Comparison of ENCODE assay signal across 17 cellular contexts in the genomic region with DNA sequence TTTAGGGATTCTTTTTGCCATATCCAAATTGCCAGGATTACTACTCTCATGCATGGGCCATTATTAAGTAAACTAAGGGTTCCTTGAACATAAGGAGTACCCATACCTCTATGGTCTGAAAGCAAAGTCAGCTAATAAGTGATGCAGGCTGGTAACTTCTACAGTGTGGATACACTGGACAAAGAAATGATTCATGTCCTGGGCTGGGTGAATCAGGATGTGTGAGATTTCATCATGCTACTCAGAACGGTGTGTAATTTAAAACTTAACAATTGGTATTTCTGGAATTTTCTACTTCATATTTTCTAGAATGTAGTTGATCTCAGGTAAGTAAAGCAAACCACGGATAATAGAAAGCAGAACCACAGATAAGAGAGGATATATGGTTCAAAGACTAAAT.
DNase-seq lines count a peak whose midpoint lies in the region; FAIRE-seq and TF ChIP-seq lines count a peak whose summit lies in the region.
"Had no signal": no experiment of that assay in that cellular context is flagged by ENCODE, and none has a peak within 500 bp of the region (broad histone marks: within the 10 kb centered on the region; RNA-seq: fewer than 3 reads in every experiment).

No MANE protein-coding gene starts in this region.

- H3K4me3 Mint-ChIP-seq in astrocyte (ENCODE audit: unreplicated experiment) (no peak overlapping the region), nephron progenitor cell (no peak overlapping the region)
- H3K4me3 Mint-ChIP-seq: activated T-cell treated with anti-CD3 and anti-CD28 coated beads, Interleukin-2, amount 50 U/mL, for 24 hours; endodermal cell had no signal

- peaks cover 20% of the 10 kb centered on the region for H3K4me1 ChIP-seq in astrocyte (ENCODE audit: insufficient read depth, low read length)
- H3K4me1 ChIP-seq in kidney (ENCODE audit: control insufficient read depth in 1 of 2, insufficient read depth in 1 of 2, low read depth in 1 of 2, low read length in 2 of 2) = no peaks in the 10 kb centered on the region
- H3K4me1 ChIP-seq in left ventricle myocardium inferior = no peaks in the 10 kb centered on the region

- H3K9ac ChIP-seq in astrocyte (ENCODE audit: low read length) (no peak overlapping the region), kidney (ENCODE audit: low read length in 2 of 2) (no peak overlapping the region)

- FAIRE-seq in H54 (lab: Jason Lieb, UNC) = peak; percentile 96
- FAIRE-seq in astrocyte (lab: Jason Lieb, UNC) = no peak
- no peak for FAIRE-seq in kidney (lab: Jason Lieb, UNC)

- H3K27ac ChIP-seq in astrocyte (ENCODE audit: low read depth, low read length) = no peak overlapping the region
- H3K27ac ChIP-seq in kidney (ENCODE audit: low read depth in 2 of 2, low read length in 2 of 2) = no peak overlapping the region
- no peak overlapping the region for H3K27ac ChIP-seq in left ventricle myocardium inferior (replicated peaks)

- peak overlapping the region; percentile 90 for H3K27ac Mint-ChIP-seq in astrocyte (ENCODE audit: unreplicated experiment)
- H3K27ac Mint-ChIP-seq in nephron progenitor cell = no peak overlapping the region
- H3K27ac Mint-ChIP-seq: activated T-cell treated with anti-CD3 and anti-CD28 coated beads, Interleukin-2, amount 50 U/mL, for 24 hours; endodermal cell had no signal

- peaks cover 31% of the 10 kb centered on the region for H3K4me1 Mint-ChIP-seq in astrocyte (ENCODE audit: low read depth, unreplicated experiment)
- no peaks in the 10 kb centered on the region for H3K4me1 Mint-ChIP-seq in nephron progenitor cell

- no peak overlapping the region for H2AFZ ChIP-seq in astrocyte (ENCODE audit: low read depth, low read length)

- no peaks in the 10 kb centered on the region for H3K79me2 ChIP-seq in astrocyte (ENCODE audit: insufficient read depth, low read length)

- no peak overlapping the region for H3K4me3 ChIP-seq in astrocyte (ENCODE audit: insufficient read depth, low read depth, low read length)
- no peak overlapping the region for H3K4me3 ChIP-seq in fibroblast of villous mesenchyme (ENCODE audit: low read depth, low read length)
- H3K4me3 ChIP-seq in kidney (ENCODE audit: low read length in 2 of 2) = no peak overlapping the region
- no peak overlapping the region for H3K4me3 ChIP-seq in left ventricle myocardium inferior

- peak; percentile 7 for DNase-seq in 8988T
- DNase-seq in H54 (ENCODE audit: insufficient read length, low spot score) = no peak
- DNase-seq in astrocyte (ENCODE audit: low read depth) = peak; percentile 74
- peak; percentile 30 for DNase-seq in fibroblast of villous mesenchyme (ENCODE audit: low read depth)
- DNase-seq in retina = no peak
- DNase-seq in kidney = no peak
- DNase-seq in nephron progenitor cell = no peak
- DNase-seq in left ventricle myocardium inferior = no peak
- DNase-seq: activated CD4-positive, alpha-beta T cell treated with anti-CD3 and anti-CD28 coated beads for 48 hours; activated T-cell treated with anti-CD3 and anti-CD28 coated beads, Interleukin-2, amount 50 U/mL, for 24 hours; aorta; endodermal cell; mesendoderm; NCI-H345; nucleus accumbens; OCI-M1; substantia nigra had no signal

- no peaks in the 10 kb centered on the region for H3K36me3 ChIP-seq in astrocyte (ENCODE audit: insufficient read depth, low read length)
- H3K36me3 ChIP-seq in kidney (ENCODE audit: control insufficient read depth in 1 of 2, insufficient read depth in 2 of 2, low read length in 2 of 2) = no peaks in the 10 kb centered on the region
- no peaks in the 10 kb centered on the region for H3K36me3 ChIP-seq in left ventricle myocardium inferior

- no peaks in the 10 kb centered on the region for H3K27me3 Mint-ChIP-seq in astrocyte (ENCODE audit: low read depth, unreplicated experiment)
- no peaks in the 10 kb centered on the region for H3K27me3 Mint-ChIP-seq in nephron progenitor cell (ENCODE audit: low read depth, poor library complexity)
- H3K27me3 Mint-ChIP-seq: activated T-cell treated with anti-CD3 and anti-CD28 coated beads, Interleukin-2, amount 50 U/mL, for 24 hours had no signal

- H3K9me3 ChIP-seq in astrocyte (ENCODE audit: insufficient read depth, low read depth, low read length) = no peaks in the 10 kb centered on the region
- H3K9me3 ChIP-seq in kidney (ENCODE audit: control insufficient read depth in 1 of 2, low read length in 2 of 2) = no peaks in the 10 kb centered on the region
- H3K9me3 ChIP-seq in left ventricle myocardium inferior (replicated peaks) = no peaks in the 10 kb centered on the region

- no peaks in the 10 kb centered on the region for H3K36me3 Mint-ChIP-seq in astrocyte (ENCODE audit: low read depth, unreplicated experiment)
- no peaks in the 10 kb centered on the region for H3K36me3 Mint-ChIP-seq in nephron progenitor cell (ENCODE audit: low read depth)

- intact Hi-C loops in kidney (cut with DNase I) = no loop called here
- intact Hi-C loops in left ventricle myocardium inferior (cut with micrococcal nuclease) = no loop called here

- H3K27me3 ChIP-seq in astrocyte (ENCODE audit: insufficient read depth, low read length) (no peaks in the 10 kb centered on the region), left ventricle myocardium inferior (ENCODE audit: low read depth) (no peaks in the 10 kb centered on the region)

- peaks cover 6% of the 10 kb centered on the region for H3K9me3 Mint-ChIP-seq in astrocyte (ENCODE audit: unreplicated experiment)
- peaks cover 8% of the 10 kb centered on the region for H3K9me3 Mint-ChIP-seq in nephron progenitor cell
- H3K9me3 Mint-ChIP-seq: activated T-cell treated with anti-CD3 and anti-CD28 coated beads, Interleukin-2, amount 50 U/mL, for 24 hours had no signal

- H4K20me1 ChIP-seq in astrocyte (ENCODE audit: insufficient read depth, low read length) = no peaks in the 10 kb centered on the region

- no peak for TF ChIP-seq POLR2A in H54 (IDR thresholded peaks at IDR 0.05; ENCODE audit: low read depth, low read length)

- no peak for TF ChIP-seq CTCF in astrocyte (IDR thresholded peaks at IDR 0.05; ENCODE audit: insufficient read depth, low read depth, low read length)
- TF ChIP-seq CTCF in fibroblast of villous mesenchyme (IDR thresholded peaks at IDR 0.05; ENCODE audit: insufficient read depth, low read depth, low read length) = no peak
- no peak for TF ChIP-seq CTCF in kidney (IDR thresholded peaks at IDR 0.05; ENCODE audit: borderline replicate concordance, extremely low read depth, insufficient read depth)
- TF ChIP-seq CTCF in nephron progenitor cell (IDR thresholded peaks at IDR 0.05) = no peak
- TF ChIP-seq CTCF in left ventricle myocardium inferior (IDR thresholded peaks at IDR 0.05; ENCODE audit: borderline replicate concordance) = no peak

- peak overlapping the region; percentile 35 for H3K4me2 ChIP-seq in astrocyte (ENCODE audit: low read length)

Comparison
In these comparisons a context has a peak if more than half of its experiments do, and no peak if none do; other contexts are left out.
1. DNase-seq: peak in 8988T (single experiment), astrocyte (single experiment) and fibroblast of villous mesenchyme (single experiment); none in H54 (single experiment), retina (single experiment), kidney (single experiment), nephron progenitor cell (single experiment) and left ventricle myocardium inferior (single experiment).